ENCODE assay signal across 8 cellular contexts in genomic region chr2:21422050-21422449, GRCh38.
A peak's percentile ranks its signal among the peaks of the same experiment; 100 is the strongest.
DNase-seq lines count a peak whose midpoint lies in the region; ATAC-seq and TF ChIP-seq lines count a peak whose summit lies in the region.

No MANE protein-coding gene starts in this region.

- no peaks in the 10 kb centered on the region for H3K79me2 ChIP-seq in PC-3 (ENCODE audit: low read length)

- H3K9me3 ChIP-seq in breast epithelium (no peaks in the 10 kb centered on the region), PC-3 (ENCODE audit: low read length) (peaks cover 7% of the 10 kb centered on the region; the same call in 1 of the 2 replicates)

- WGBS in lower leg skin, 2 donors, result 56 to 65% methylated on average over 2 of the region's 2 CpGs

- H3K4me2 ChIP-seq in PC-3 (ENCODE audit: low read length), result no peak overlapping the region

- H3K27me3 Mint-ChIP-seq in MCF 10A (ENCODE audit: insufficient read depth, unreplicated experiment), result no peaks in the 10 kb centered on the region

- H2AFZ ChIP-seq in PC-3 (ENCODE audit: low read length), result no peak overlapping the region

- H3K4me1 ChIP-seq in breast epithelium, result no peaks in the 10 kb centered on the region
- no peaks in the 10 kb centered on the region for H3K4me1 ChIP-seq in PC-3 (ENCODE audit: insufficient read depth, low read length)

- BruUV-seq in MCF 10A (replicated peaks; lab: Mats Ljungman, UMichigan) (no TSS peak), PC-3 (replicated peaks; lab: Mats Ljungman, UMichigan) (no TSS peak)

- H3K4me3 Mint-ChIP-seq in MCF 10A (ENCODE audit: unreplicated experiment), result no peak overlapping the region

- no peak overlapping the region for H3K27ac ChIP-seq in breast epithelium
- no peak overlapping the region for H3K27ac ChIP-seq in PC-3 (ENCODE audit: low read length)

- intact Hi-C loops in MCF 10A (cut with micrococcal nuclease), result no loop called here
- intact Hi-C loops in breast epithelium (cut with DNase I; ENCODE audit: low total_unique reads), result no loop called here
- intact Hi-C loops in PC-3 (cut with micrococcal nuclease), result no loop called here
- intact Hi-C loops in left ventricle myocardium superior (cut with micrococcal nuclease), result no loop called here
- intact Hi-C loops in lower leg skin (cut with DNase I; ENCODE audit: low total_unique reads), result no loop called here

- no peaks in the 10 kb centered on the region for H3F3A ChIP-seq in PC-3 (ENCODE audit: low read length, unreplicated experiment)

- no peak for TF ChIP-seq POLR2A in breast epithelium (IDR thresholded peaks at IDR 0.05)
- no peak for TF ChIP-seq POLR2A in lower leg skin (IDR thresholded peaks at IDR 0.05)

- peak; percentile 8 for DNase-seq in MCF 10A (ENCODE audit: unreplicated experiment)
- no peak for DNase-seq in breast epithelium (ENCODE audit: low spot score in 2 of 2)
- no peak for DNase-seq in PC-3
- DNase-seq in left ventricle myocardium superior, result peak; percentile 46
- DNase-seq in lower leg skin (ENCODE audit: low spot score in 2 of 2), result no peak

- ATAC-seq in HG02798 (IDR thresholded peaks at IDR 0.05; ENCODE audit: poor library complexity, unreplicated experiment) (peak; percentile 73), PC-3 (no peak), left ventricle myocardium superior (peak; percentile 34), GM21423 (IDR thresholded peaks at IDR 0.05; ENCODE audit: unreplicated experiment) (no peak), HG03460 (IDR thresholded peaks at IDR 0.05; ENCODE audit: unreplicated experiment) (no peak)

- CTCF ChIA-PET in MCF 10A (lab: Yijun Ruan, JAX) (interaction anchor here (0.6 to 1.0 kb wide), 2 partner anchors 10 to 18 kb away, joined by 3 read pairs; no protein-coding TSS in a partner anchor), PC-3 (lab: Charles Lee) (no interaction called here)

- H3K36me3 ChIP-seq in breast epithelium (no peaks in the 10 kb centered on the region), PC-3 (ENCODE audit: low read depth, low read length) (no peaks in the 10 kb centered on the region)

- H3K9me2 ChIP-seq in PC-3 (replicated peaks; ENCODE audit: low read length), result no peaks in the 10 kb centered on the region

- no peaks in the 10 kb centered on the region for H3K9me3 Mint-ChIP-seq in MCF 10A (ENCODE audit: unreplicated experiment)

- TF ChIP-seq CTCF in MCF 10A (IDR thresholded peaks at IDR 0.05; ENCODE audit: unreplicated experiment) (peak; percentile 44), breast epithelium (IDR thresholded peaks at IDR 0.05) (no peak), PC-3 (conservative IDR thresholded peaks at IDR 0.05; ENCODE audit: low read depth, low read length) (peak; percentile 38; the same call in 1 of the 2 replicates), lower leg skin (IDR thresholded peaks at IDR 0.05) (no peak)

- H4K20me1 ChIP-seq in PC-3 (ENCODE audit: low read length), result no peaks in the 10 kb centered on the region

- POLR2A ChIA-PET in MCF 10A (lab: Yijun Ruan, JAX) (no interaction called here), PC-3 (lab: Charles Lee; ENCODE audit: unreplicated experiment) (no interaction called here)

- H3K27ac Mint-ChIP-seq in MCF 10A (ENCODE audit: low read depth, unreplicated experiment), result no peak overlapping the region

- H3K4me3 ChIP-seq in breast epithelium (no peak overlapping the region), PC-3 (ENCODE audit: low read length) (no peak overlapping the region), lower leg skin (ENCODE audit: low read depth, poor library complexity, severe bottlenecking) (no peak overlapping the region)

- no peaks in the 10 kb centered on the region for H3K36me3 Mint-ChIP-seq in MCF 10A (ENCODE audit: insufficient read depth, unreplicated experiment)

- H3K27me3 ChIP-seq in breast epithelium (no peaks in the 10 kb centered on the region), PC-3 (ENCODE audit: low read length) (no peaks in the 10 kb centered on the region)

- no peaks in the 10 kb centered on the region for H3K4me1 Mint-ChIP-seq in MCF 10A (ENCODE audit: insufficient read depth, unreplicated experiment)

- H3K9ac ChIP-seq in PC-3 (ENCODE audit: low read length), result no peak overlapping the region

Comparison
In these comparisons a context has a peak if more than half of its experiments do, and no peak if none do; other contexts are left out.
1. DNase-seq: peak in MCF 10A (single experiment) and left ventricle myocardium superior (single experiment); none in breast epithelium (0 of 2), PC-3 (single experiment) and lower leg skin (0 of 2).
2. CTCF ChIP-seq: peak in MCF 10A (single experiment) and PC-3 (single experiment); none in breast epithelium (0 of 3) and lower leg skin (0 of 3).
3. ATAC-seq: peak in HG02798 (single experiment) and left ventricle myocardium superior (single experiment); none in PC-3 (single experiment), GM21423 (single experiment) and HG03460 (single experiment).